ENCODE assay signal across 14 cellular contexts in genomic region chr9:110133608-110134214, GRCh38.
A peak's percentile ranks its signal among the peaks of the same experiment; 100 is the strongest.
DNase-seq lines count a peak whose midpoint lies in the region; ATAC-seq and TF ChIP-seq lines count a peak whose summit lies in the region.
"Had no signal": no experiment of that assay in that cellular context is flagged by ENCODE, and none has a peak within 500 bp of the region (broad histone marks: within the 10 kb centered on the region; RNA-seq: fewer than 3 reads in every experiment).

No MANE protein-coding gene starts in this region.

- no peak overlapping the region for H3K4me3 ChIP-seq in adipocyte (ENCODE audit: low read length)
- no peak overlapping the region for H3K4me3 ChIP-seq in gastroesophageal sphincter
- no peak overlapping the region for H3K4me3 ChIP-seq in thyroid gland (replicated peaks in 1 of 3)
- H3K4me3 ChIP-seq: tibial artery had no signal

- H3K36me3 ChIP-seq in adipocyte (ENCODE audit: control insufficient read depth, insufficient read depth, low read length, severe bottlenecking) (peaks cover 33% of the 10 kb centered on the region), gastroesophageal sphincter (peaks cover 1 to 28% of the 10 kb centered on the region in 2 donors), thyroid gland (peaks cover 18 to 25% of the 10 kb centered on the region in 2 donors)

- no peak overlapping the region for H3K4me3 Mint-ChIP-seq in T-helper 2 cell treated with Interferon-gamma antibody and Interleukin-4, amounts not matched to agents 5 μg/mL and 100 μg/mL, for 36 hours
- H3K4me3 Mint-ChIP-seq: naive thymus-derived CD4-positive, alpha-beta T cell had no signal

- TF ChIP-seq POLR2A in gastroesophageal sphincter (IDR thresholded peaks at IDR 0.05) (no peak), thyroid gland (IDR thresholded peaks at IDR 0.05) (no peak)

- H3K4me1 ChIP-seq in adipocyte (ENCODE audit: control insufficient read depth, insufficient read depth, low read length) (peaks cover 60% of the 10 kb centered on the region), gastroesophageal sphincter (peaks cover 6 to 87% (median 18%) of the 10 kb centered on the region in 3 donors), thyroid gland (peaks cover 46 to 48% of the 10 kb centered on the region in 2 donors)

- H3K9ac ChIP-seq in adipocyte (ENCODE audit: low read length) = no peak overlapping the region

- H3K4me1 Mint-ChIP-seq in T-helper 2 cell treated with Interferon-gamma antibody and Interleukin-4, amounts not matched to agents 5 μg/mL and 100 μg/mL, for 36 hours (ENCODE audit: low read depth) = peaks cover 33% of the 10 kb centered on the region

- ATAC-seq in gastroesophageal sphincter = peak; percentile 20
- ATAC-seq: naive thymus-derived CD4-positive, alpha-beta T cell had no signal

- TF ChIP-seq EP300 in gastroesophageal sphincter (IDR thresholded peaks at IDR 0.05) = no peak

- H3K9me3 Mint-ChIP-seq in T-helper 2 cell treated with Interferon-gamma antibody and Interleukin-4, amounts not matched to agents 5 μg/mL and 100 μg/mL, for 36 hours = no peaks in the 10 kb centered on the region

- no peaks in the 10 kb centered on the region for H3K27me3 Mint-ChIP-seq in T-helper 2 cell treated with Interferon-gamma antibody and Interleukin-4, amounts not matched to agents 5 μg/mL and 100 μg/mL, for 36 hours (ENCODE audit: low read depth)
- H3K27me3 Mint-ChIP-seq: naive thymus-derived CD4-positive, alpha-beta T cell had no signal

- intact Hi-C loops in thyroid gland (cut with DNase I) = no loop called here

- no peaks in the 10 kb centered on the region for H3K27me3 ChIP-seq in adipocyte (replicated peaks; ENCODE audit: control insufficient read depth, insufficient read depth, low read length)
- no peaks in the 10 kb centered on the region for H3K27me3 ChIP-seq in gastroesophageal sphincter
- H3K27me3 ChIP-seq in thyroid gland = no peaks in the 10 kb centered on the region
- H3K27me3 ChIP-seq: tibial artery had no signal

- H3K27ac Mint-ChIP-seq in T-helper 2 cell treated with Interferon-gamma antibody and Interleukin-4, amounts not matched to agents 5 μg/mL and 100 μg/mL, for 36 hours = peak overlapping the region; percentile 36
- H3K27ac Mint-ChIP-seq: naive thymus-derived CD4-positive, alpha-beta T cell had no signal

- DNase-seq in T-helper 2 cell treated with Interferon-gamma antibody and Interleukin-4, amounts not matched to agents 5 μg/mL and 100 μg/mL, for 36 hours (ENCODE audit: low spot score) = no peak
- no peak for DNase-seq in T-helper 2 cell
- DNase-seq in adipocyte (ENCODE audit: low read depth) = peak; percentile 50
- no peak for DNase-seq in thyroid gland
- DNase-seq in activated CD4-positive, alpha-beta T cell treated with anti-CD3 and anti-CD28 coated beads, Interleukin-2, amount 50 U/mL, for 1 hour = no peak
- DNase-seq in amniotic stem cell (lab: John Stamatoyannopoulos, UW) = no peak
- no peak for DNase-seq in KBM-7
- DNase-seq: 8988T; activated CD8-positive, alpha-beta memory T cell treated with anti-CD3 and anti-CD28 coated beads, Interleukin-2, amount 50 U/mL, for 4 hours; DMS79 treated with DMSO at 0.1 percent for 48 hours; naive thymus-derived CD4-positive, alpha-beta T cell; NCI-H2171 treated with DMSO at 0.1 percent for 48 hours; tibial artery had no signal

- H3K27ac ChIP-seq in gastroesophageal sphincter = peak overlapping the region in 3 of 4 donors; percentile 12 to 90 (median 89)
- H3K27ac ChIP-seq in thyroid gland = peak overlapping the region in 2 of 3 donors; percentile 89 to 91
- H3K27ac ChIP-seq: tibial artery had no signal

- TF ChIP-seq CTCF in gastroesophageal sphincter (IDR thresholded peaks at IDR 0.05) (no peak), thyroid gland (IDR thresholded peaks at IDR 0.05) (no peak)

- H3K36me3 Mint-ChIP-seq in T-helper 2 cell treated with Interferon-gamma antibody and Interleukin-4, amounts not matched to agents 5 μg/mL and 100 μg/mL, for 36 hours (ENCODE audit: low read depth) = peaks cover 40% of the 10 kb centered on the region

- in situ Hi-C loops in KBM-7 (cut with MboI; ENCODE audit: low pct_unique_long_range_greater_than_20kb, low sequenced_read_pairs) = loop anchor here (25.0 kb wide), 1 partner anchor 221 kb away; no protein-coding TSS in a partner anchor

- WGBS in gastroesophageal sphincter (ENCODE audit: low coverage in 1 of 2), 2 donors = 50 to 64% methylated on average over 2 to 4 of the region's 4 CpGs
- 76 to 84% methylated on average over 4 of the region's 4 CpGs for WGBS in thyroid gland, 2 donors

- H3K9me3 ChIP-seq in adipocyte (ENCODE audit: control insufficient read depth, low read length) = no peaks in the 10 kb centered on the region
- H3K9me3 ChIP-seq in gastroesophageal sphincter = no peaks in the 10 kb centered on the region
- no peaks in the 10 kb centered on the region for H3K9me3 ChIP-seq in thyroid gland
- H3K9me3 ChIP-seq: tibial artery had no signal
